ENCODE assay signal across 22 cellular contexts in genomic region chr11:2974272-2974671, GRCh38. TPM values are rescaled to one million over a fixed set of nuclear protein-coding genes. Genes with fewer than 3 reads are reported as not detected.
DNase-seq lines count a peak whose midpoint lies in the region; ATAC-seq and TF ChIP-seq lines count a peak whose summit lies in the region.
"Had no signal": no experiment of that assay in that cellular context is flagged by ENCODE, and none has a peak within 500 bp of the region (broad histone marks: within the 10 kb centered on the region; RNA-seq: fewer than 3 reads in every experiment).

No MANE protein-coding gene starts in this region.

- H3K27ac Mint-ChIP-seq in Caco-2 (ENCODE audit: unreplicated experiment) (peak overlapping the region; percentile 15), progenitor cell of endocrine pancreas (no peak overlapping the region)
- H3K27ac Mint-ChIP-seq in activated CD8-positive, alpha-beta T cell treated with anti-CD3 and anti-CD28 coated beads for 36 hours, result peak overlapping the region; percentile 74
- H3K27ac Mint-ChIP-seq in effector memory CD8-positive, alpha-beta T cell, result peak overlapping the region; percentile 9 to 42

- peaks cover 12% of the 10 kb centered on the region for H3K36me3 ChIP-seq in Caco-2 (ENCODE audit: control insufficient read depth, insufficient read depth, low read length)

- no peaks in the 10 kb centered on the region for H3K9me3 Mint-ChIP-seq in activated T-cell treated with anti-CD3 and anti-CD28 coated beads, Interleukin-2, amount 50 U/mL, for 4 hours
- H3K9me3 Mint-ChIP-seq in Caco-2 (ENCODE audit: unreplicated experiment) (no peaks in the 10 kb centered on the region), progenitor cell of endocrine pancreas (ENCODE audit: low read depth) (no peaks in the 10 kb centered on the region)
- no peaks in the 10 kb centered on the region for H3K9me3 Mint-ChIP-seq in activated CD8-positive, alpha-beta T cell treated with anti-CD3 and anti-CD28 coated beads for 36 hours
- no peaks in the 10 kb centered on the region for H3K9me3 Mint-ChIP-seq in effector memory CD8-positive, alpha-beta T cell

- no peak for DNase-seq in activated T-cell treated with anti-CD3 and anti-CD28 coated beads, Interleukin-2, amount 50 U/mL, for 4 hours
- DNase-seq in activated T-cell treated with anti-CD3 and anti-CD28 coated beads for 4 hours (no peak), Caco-2 (no peak), progenitor cell of endocrine pancreas (ENCODE audit: low spot score, unreplicated experiment) (no peak), activated gamma-delta T cell treated with Interleukin-2 at 50 U/mL for 16 hours (no peak)
- DNase-seq in activated CD8-positive, alpha-beta T cell treated with anti-CD3 and anti-CD28 coated beads for 36 hours, result no peak
- no peak for DNase-seq in effector memory CD8-positive, alpha-beta T cell
- DNase-seq: COR-L47, DMS153, GF-D8, GM23248, Kasumi-1, MG63, NCI-H1048, NCI-H1436, NCI-H1930, NCI-H226, NCI-H524 treated with DMSO at 0.1 percent for 48 hours, SHP77 had no signal

- H3K4me3 ChIP-seq in Caco-2 (ENCODE audit: low read depth, low read length), result no peak overlapping the region
- H3K4me3 ChIP-seq: BLaER1 treated with 17β-estradiol and CSF1 and Interleukin-3, amounts not matched to agents 10 nM and 100 nM; GM23248; MG63 had no signal

- CTCF ChIA-PET in Caco-2 (lab: Charles Lee), result no interaction called here
- CTCF ChIA-PET in activated CD8-positive, alpha-beta T cell treated with anti-CD3 and anti-CD28 coated beads for 36 hours (lab: Charles Lee), result interaction anchor here (1.1 to 3.7 kb wide), 9 partner anchors 15 to 441 kb away, joined by 4 to 46 read pairs (median 10); no protein-coding TSS in a partner anchor

- no TSS peak for BruUV-seq in Caco-2 (replicated peaks; lab: Mats Ljungman, UMichigan)

- no peaks in the 10 kb centered on the region for H3K27me3 ChIP-seq in Caco-2 (replicated peaks; ENCODE audit: control insufficient read depth, insufficient read depth, low read length)
- H3K27me3 ChIP-seq: BLaER1 treated with 17β-estradiol and CSF1 and Interleukin-3, amounts not matched to agents 10 nM and 100 nM; MG63 had no signal

- H3K4me1 Mint-ChIP-seq in activated T-cell treated with anti-CD3 and anti-CD28 coated beads, Interleukin-2, amount 50 U/mL, for 4 hours (ENCODE audit: low read depth), result peaks cover 32% of the 10 kb centered on the region
- H3K4me1 Mint-ChIP-seq in Caco-2 (ENCODE audit: low read depth, unreplicated experiment), result no peaks in the 10 kb centered on the region
- peaks cover 42% of the 10 kb centered on the region for H3K4me1 Mint-ChIP-seq in activated CD8-positive, alpha-beta T cell treated with anti-CD3 and anti-CD28 coated beads for 36 hours (ENCODE audit: low read depth)
- H3K4me1 Mint-ChIP-seq in effector memory CD8-positive, alpha-beta T cell (ENCODE audit: low read depth in 2 of 2), result peaks cover 12 to 41% of the 10 kb centered on the region in 2 donors
- H3K4me1 Mint-ChIP-seq in progenitor cell of endocrine pancreas (ENCODE audit: low read depth), result no peaks in the 10 kb centered on the region

- no peaks in the 10 kb centered on the region for H3K9me3 ChIP-seq in Caco-2
- H3K9me3 ChIP-seq: BLaER1 treated with 17β-estradiol and CSF1 and Interleukin-3, amounts not matched to agents 10 nM and 100 nM; MG63 had no signal

- intact Hi-C loops in Caco-2 (cut with micrococcal nuclease; ENCODE audit: unreplicated experiment), result no loop called here
- intact Hi-C loops in activated CD8-positive, alpha-beta T cell treated with anti-CD3 and anti-CD28 coated beads for 36 hours (cut with micrococcal nuclease), result no loop called here

- peak; percentile 13 to 45 for ATAC-seq in activated T-cell treated with anti-CD3 and anti-CD28 coated beads, Interleukin-2, amount 50 U/mL, for 4 hours
- peak; percentile 31 for ATAC-seq in activated CD8-positive, alpha-beta T cell treated with anti-CD3 and anti-CD28 coated beads for 36 hours
- ATAC-seq in effector memory CD8-positive, alpha-beta T cell (replicated peaks), result no peak
- ATAC-seq in HG02642 (IDR thresholded peaks at IDR 0.05; ENCODE audit: poor library complexity, unreplicated experiment), result no peak
- ATAC-seq: HCT116 had no signal

- H3K36me3 Mint-ChIP-seq in activated T-cell treated with anti-CD3 and anti-CD28 coated beads, Interleukin-2, amount 50 U/mL, for 4 hours (ENCODE audit: insufficient read depth), result peaks cover 62% of the 10 kb centered on the region
- H3K36me3 Mint-ChIP-seq in Caco-2 (ENCODE audit: insufficient read depth, unreplicated experiment), result peaks cover 90% of the 10 kb centered on the region
- peaks cover 72% of the 10 kb centered on the region for H3K36me3 Mint-ChIP-seq in activated CD8-positive, alpha-beta T cell treated with anti-CD3 and anti-CD28 coated beads for 36 hours (ENCODE audit: low read depth)
- H3K36me3 Mint-ChIP-seq in effector memory CD8-positive, alpha-beta T cell (ENCODE audit: insufficient read depth), result peaks cover 95% of the 10 kb centered on the region
- H3K36me3 Mint-ChIP-seq in progenitor cell of endocrine pancreas (ENCODE audit: insufficient read depth), result peaks cover 27% of the 10 kb centered on the region

- no peaks in the 10 kb centered on the region for H3K4me1 ChIP-seq in Caco-2

- H3K27me3 Mint-ChIP-seq in activated T-cell treated with anti-CD3 and anti-CD28 coated beads, Interleukin-2, amount 50 U/mL, for 4 hours (ENCODE audit: low read depth), result no peaks in the 10 kb centered on the region
- H3K27me3 Mint-ChIP-seq in Caco-2 (ENCODE audit: insufficient read depth, unreplicated experiment), result no peaks in the 10 kb centered on the region
- H3K27me3 Mint-ChIP-seq in activated CD8-positive, alpha-beta T cell treated with anti-CD3 and anti-CD28 coated beads for 36 hours, result no peaks in the 10 kb centered on the region
- no peaks in the 10 kb centered on the region for H3K27me3 Mint-ChIP-seq in effector memory CD8-positive, alpha-beta T cell
- no peaks in the 10 kb centered on the region for H3K27me3 Mint-ChIP-seq in progenitor cell of endocrine pancreas

- POLR2A ChIA-PET in Caco-2 (lab: Charles Lee), result no interaction called here
- POLR2A ChIA-PET in activated CD8-positive, alpha-beta T cell treated with anti-CD3 and anti-CD28 coated beads for 36 hours (lab: Charles Lee), result interaction anchor here (0.7 to 3.8 kb wide), 7 partner anchors 8 to 225 kb away, joined by 3 to 23 read pairs (median 6); no protein-coding TSS in a partner anchor

- TF ChIP-seq CTCF in Caco-2 (IDR thresholded peaks at IDR 0.05; ENCODE audit: insufficient read depth in 1 of 2, low read depth in 1 of 2, low read length in 1 of 2, severe bottlenecking in 1 of 2, unreplicated experiment in 1 of 2), result no peak
- TF ChIP-seq CTCF in activated CD8-positive, alpha-beta T cell treated with anti-CD3 and anti-CD28 coated beads for 36 hours (IDR thresholded peaks at IDR 0.05), result no peak
- no peak for TF ChIP-seq CTCF in progenitor cell of endocrine pancreas (IDR thresholded peaks at IDR 0.05; ENCODE audit: unreplicated experiment)

- H3K4me3 Mint-ChIP-seq in activated T-cell treated with anti-CD3 and anti-CD28 coated beads, Interleukin-2, amount 50 U/mL, for 4 hours, result no peak overlapping the region
- no peak overlapping the region for H3K4me3 Mint-ChIP-seq in Caco-2 (ENCODE audit: unreplicated experiment)
- H3K4me3 Mint-ChIP-seq in activated CD8-positive, alpha-beta T cell treated with anti-CD3 and anti-CD28 coated beads for 36 hours, result no peak overlapping the region
- no peak overlapping the region for H3K4me3 Mint-ChIP-seq in effector memory CD8-positive, alpha-beta T cell
- H3K4me3 Mint-ChIP-seq in progenitor cell of endocrine pancreas (ENCODE audit: low read depth), result no peak overlapping the region

RNA-seq across cellular contexts. Expression of gene NAP1L4, which starts 17.9 kb away (rescaled TPM):
- 100 to 1,000 TPM; 194 to 201 (median 199) TPM for total RNA-seq in activated T-cell treated with anti-CD3 and anti-CD28 coated beads, Interleukin-2, amount 50 U/mL, for 4 hours
- total RNA-seq in Caco-2 (2022) (210 and 215 TPM in 2 replicates), progenitor cell of endocrine pancreas (184 and 201 TPM in 2 replicates)
- 100 to 1,000 TPM; 212 to 223 TPM for total RNA-seq in activated CD8-positive, alpha-beta T cell treated with anti-CD3 and anti-CD28 coated beads for 36 hours

RNA-seq across cellular contexts. Expression of gene PHLDA2, which starts 45.1 kb away (rescaled TPM):
- total RNA-seq in activated T-cell treated with anti-CD3 and anti-CD28 coated beads, Interleukin-2, amount 50 U/mL, for 4 hours, result 10 to 100 TPM in 1 of 3 donors, 1 to 10 TPM in 2; 6.9 to 11.0 (median 8.6) TPM
- total RNA-seq in Caco-2 (2022) (18.7 and 19.1 TPM in 2 replicates), progenitor cell of endocrine pancreas (1.2 and 1.9 TPM in 2 replicates)
- 1 to 10 TPM; 3.6 to 3.7 TPM for total RNA-seq in activated CD8-positive, alpha-beta T cell treated with anti-CD3 and anti-CD28 coated beads for 36 hours

Comparison
In these comparisons a context has a peak if more than half of its experiments do, and no peak if none do; other contexts are left out.
1. ATAC-seq: peak in activated T-cell treated with anti-CD3 and anti-CD28 coated beads, Interleukin-2, amount 50 U/mL, for 4 hours (2 of 2) and activated CD8-positive, alpha-beta T cell treated with anti-CD3 and anti-CD28 coated beads for 36 hours (single experiment); none in effector memory CD8-positive, alpha-beta T cell (single experiment) and HG02642 (single experiment).